20 cellular contexts compared by ENCODE assay signal in genomic region chr14:95337052-95337595, GRCh38. TPM values are rescaled to one million over a fixed set of nuclear protein-coding genes. Genes with fewer than 3 reads are reported as not detected.
DNase-seq lines count a peak whose midpoint lies in the region; ATAC-seq, FAIRE-seq and TF ChIP-seq lines count a peak whose summit lies in the region.
"Had no signal": no experiment of that assay in that cellular context is flagged by ENCODE, and none has a peak within 500 bp of the region (broad histone marks: within the 10 kb centered on the region; RNA-seq: fewer than 3 reads in every experiment).

No MANE protein-coding gene starts in this region.

- H4K20me1 ChIP-seq in HepG2 (ENCODE audit: insufficient read depth, low read length) = no peaks in the 10 kb centered on the region

- no peak for TF ChIP-seq POLR2A in HepG2 (IDR thresholded peaks at IDR 0.05; ENCODE audit: insufficient read depth in 1 of 2, low read depth in 2 of 2, low read length in 2 of 2)
- TF ChIP-seq POLR2A in right lobe of liver (IDR thresholded peaks at IDR 0.05) = no peak
- no peak for TF ChIP-seq POLR2A in testis (IDR thresholded peaks at IDR 0.05)

- no peak for DNase-seq in HepG2 (ENCODE audit: low spot score)
- no peak for DNase-seq in right lobe of liver
- peak; percentile 65 for DNase-seq in NCI-H2227 treated with DMSO at 0.1 percent for 48 hours (lab: John Stamatoyannopoulos, UW)
- DNase-seq in mesenteric fat pad (ENCODE audit: low spot score) = peak; percentile 65
- DNase-seq in testis = peak; percentile 44
- no peak for DNase-seq in NCI-H345 treated with DMSO at 0.1 percent for 48 hours (lab: John Stamatoyannopoulos, UW; ENCODE audit: unreplicated experiment)
- no peak for DNase-seq in hepatic stellate cell (ENCODE audit: low spot score)
- DNase-seq: AML-193; CD4-positive, alpha-beta memory T cell; DMS153; DMS79; GDM1; GM23248; HFFc6 had no signal

- intact Hi-C loops in HepG2 (cut with micrococcal nuclease; ENCODE audit: unreplicated experiment) (loop anchor here (5.0 to 10.0 kb wide), 2 partner anchors 100 to 182 kb away; partner anchors contain the start of gene DICER1), right lobe of liver (cut with DNase I) (no loop called here), testis (cut with DNase I; ENCODE audit: low total_unique reads) (no loop called here)

- POLR2A ChIA-PET in HepG2 (lab: Yijun Ruan, JAX) = interaction anchor here (0.9 to 1.7 kb wide), 2 partner anchors 17 to 23 kb away, joined by 3 to 5 read pairs; partner anchors contain the start of gene CLMN

- in situ Hi-C loops in HepG2 (cut with HindIII; ENCODE audit: extremely low pct_ligation_motif_present, low pct_unique_long_range_greater_than_20kb) = no loop called here

- no peak overlapping the region for H3K4me3 ChIP-seq in HepG2 (replicated peaks in 1 of 3; ENCODE audit: insufficient read depth in 1 of 3, low read depth in 2 of 3, low read length in 3 of 3)
- no peak overlapping the region for H3K4me3 ChIP-seq in right lobe of liver
- no peak overlapping the region for H3K4me3 ChIP-seq in testis
- H3K4me3 ChIP-seq: A549, GM23248 had no signal

- TF ChIP-seq RAD21 in HepG2 (CRISPR knock-in tag; IDR thresholded peaks at IDR 0.05) = no peak

- no peak for TF ChIP-seq CTCF in HepG2 (CRISPR knock-in tag; IDR thresholded peaks at IDR 0.05)
- TF ChIP-seq CTCF in right lobe of liver (IDR thresholded peaks at IDR 0.05) = no peak
- no peak for TF ChIP-seq CTCF in testis (IDR thresholded peaks at IDR 0.05)

- H3K36me3 ChIP-seq in HepG2 (replicated peaks in 1 of 2; ENCODE audit: control insufficient read depth in 1 of 2, insufficient read depth in 2 of 2, low read length in 2 of 2) (no peaks in the 10 kb centered on the region), right lobe of liver (no peaks in the 10 kb centered on the region), testis (ENCODE audit: low read depth, missing control alignments) (no peaks in the 10 kb centered on the region)

- BruUV-seq in HepG2 (replicated peaks; lab: Mats Ljungman, UMichigan) = no TSS peak

- peaks cover 55% of the 10 kb centered on the region for H3K4me1 ChIP-seq in HepG2 (ENCODE audit: insufficient read depth, low read length)
- peaks cover 0 to 32% (median 3%) of the 10 kb centered on the region in 4 donors for H3K4me1 ChIP-seq in right lobe of liver
- no peaks in the 10 kb centered on the region for H3K4me1 ChIP-seq in testis

- TF ChIP-seq EP300 in HepG2 (IDR thresholded peaks at IDR 0.05; ENCODE audit: low read depth in 2 of 2, low read length in 2 of 2) (no peak), HepG2 (CRISPR knock-in tag; IDR thresholded peaks at IDR 0.05; ENCODE audit: borderline replicate concordance) (no peak)

- H3K4me2 ChIP-seq in HepG2 (ENCODE audit: low read depth, low read length) = peak overlapping the region; percentile 54; the same call in 1 of the 2 replicates
- H3K4me2 ChIP-seq: A549 had no signal

- WGBS in HepG2 (ENCODE audit: low lambda C conversion rate) = 45% methylated on average over 9 of the region's 10 CpGs
- WGBS in right lobe of liver (ENCODE audit: insufficient coverage, low coverage, low lambda C conversion rate, missing lambda C conversion rate) = 67% methylated on average over 9 of the region's 10 CpGs
- 59 to 82% methylated on average over 9 to 10 of the region's 10 CpGs for WGBS in testis, 2 donors

- H3K27ac ChIP-seq in HepG2 (ENCODE audit: extremely low read length, insufficient read depth, low read length) = no peak overlapping the region
- H3K27ac ChIP-seq in right lobe of liver = no peak overlapping the region
- no peak overlapping the region for H3K27ac ChIP-seq in testis
- H3K27ac ChIP-seq: A549, GM23248 had no signal

- CTCF ChIA-PET in HepG2 (lab: Yijun Ruan, JAX; ENCODE audit: low intra/inter-chr PET ratio, low total read pairs) = no interaction called here

- H3K79me2 ChIP-seq in HepG2 (ENCODE audit: insufficient read depth, low read length) = no peaks in the 10 kb centered on the region

- H2AFZ ChIP-seq in HepG2 (ENCODE audit: low read length) = no peak overlapping the region
- H2AFZ ChIP-seq: GM23248 had no signal

- no peaks in the 10 kb centered on the region for H3K9me3 ChIP-seq in HepG2 (ENCODE audit: low read length)
- H3K9me3 ChIP-seq in right lobe of liver = no peaks in the 10 kb centered on the region
- H3K9me3 ChIP-seq in testis = no peaks in the 10 kb centered on the region
- H3K9me3 ChIP-seq: A549 had no signal

- H3K27me3 ChIP-seq in HepG2 (ENCODE audit: control insufficient read depth in 1 of 2, insufficient read depth in 2 of 2, low read length in 2 of 2) (peaks cover 2 to 4% of the 10 kb centered on the region in 2 experiments; a peak in 1 of 5 replicates), right lobe of liver (no peaks in the 10 kb centered on the region), testis (no peaks in the 10 kb centered on the region)

- H3K9ac ChIP-seq in HepG2 (ENCODE audit: insufficient read depth, low read depth, low read length) = no peak overlapping the region
- H3K9ac ChIP-seq: GM23248 had no signal

- no peak for FAIRE-seq in HepG2 (lab: Jason Lieb, UNC)
- FAIRE-seq: A549, GM12892, GM18507, HTR-8/SVneo had no signal

- ATAC-seq in HepG2 = no peak
- no peak for ATAC-seq in right lobe of liver
- ATAC-seq in HG03045 (IDR thresholded peaks at IDR 0.05; ENCODE audit: unreplicated experiment) = no peak
- ATAC-seq: HCT116 had no signal

TF ChIP-seq in HepG2, 621 proteins besides CTCF, POLR2A, EP300 and RAD21:
- TF ChIP-seq PAWR (CRISPR knock-in tag; IDR thresholded peaks at IDR 0.05; ENCODE audit: borderline replicate concordance) (no peak), RXRA (CRISPR knock-in tag; IDR thresholded peaks at IDR 0.05) (peak; percentile 24; the same call in 1 of the 2 replicates), RARA (CRISPR knock-in tag; IDR thresholded peaks at IDR 0.05) (peak; percentile 63)

RNA-seq across cellular contexts. Expression of gene CLMN, which starts 17.4 kb away (rescaled TPM):
- total RNA-seq in HepG2 (2016; rRNA removed; fragmentation: Illumina TruSeq; extraction: Trizol) = 15.1 and 16.2 TPM in 2 replicates
- 4.4 and 5.9 TPM in 2 replicates for total RNA-seq in HepG2 (2016; cell fraction: cytosol; rRNA removed; fragmentation: Illumina TruSeq; extraction: Trizol; ENCODE audit: low read depth)
- 13.1 and 14.8 TPM in 2 replicates for total RNA-seq in HepG2 (2016; cell fraction: insoluble cytoplasmic fraction; rRNA removed; fragmentation: Illumina TruSeq; extraction: Trizol)
- 8.6 and 9.0 TPM in 2 replicates for total RNA-seq in HepG2 (2016; cell fraction: membrane; rRNA removed; fragmentation: Illumina TruSeq; extraction: Trizol)
- total RNA-seq in HepG2 (2016; cell fraction: nucleus; rRNA removed; fragmentation: Illumina TruSeq; extraction: Trizol) = 21.4 and 22.0 TPM in 2 replicates
- 16.4 and 16.7 TPM in 2 replicates for polyA plus RNA-seq in HepG2 (2011; rRNA removed)
- polyA plus RNA-seq in HepG2 (2011; cell fraction: cytosol; rRNA removed) = 5.7 and 6.9 TPM in 2 replicates
- 55.9 and 58.4 TPM in 2 replicates for polyA plus RNA-seq in HepG2 (2011; cell fraction: nucleus; rRNA removed)
- polyA plus RNA-seq in HepG2 (2012) = 12.5 and 17.3 TPM in 2 replicates
- 4.6 and 4.9 TPM in 2 replicates for polyA plus RNA-seq in HepG2 (2016; cell fraction: cytosol; fragmentation: Illumina TruSeq; extraction: Trizol; ENCODE audit: low read depth)
- 10.5 and 11.4 TPM in 2 replicates for polyA plus RNA-seq in HepG2 (2016; cell fraction: insoluble cytoplasmic fraction; fragmentation: Illumina TruSeq; extraction: Trizol; ENCODE audit: low read depth)
- polyA plus RNA-seq in HepG2 (2016; cell fraction: membrane; fragmentation: Illumina TruSeq; extraction: Trizol; ENCODE audit: low read depth) = 7.1 and 7.5 TPM in 2 replicates
- 24.4 and 27.2 TPM in 2 replicates for polyA plus RNA-seq in HepG2 (2016; cell fraction: nucleus; fragmentation: Illumina TruSeq; extraction: Trizol; ENCODE audit: insufficient read depth, low read depth)
- 0.51 and 12.1 TPM in 2 replicates for polyA minus RNA-seq in HepG2 (2011; rRNA and poly(A)+ RNA removed; ENCODE audit: low replicate concordance)
- polyA minus RNA-seq in HepG2 (2011; cell fraction: cytosol; rRNA and poly(A)+ RNA removed) = 8.5 and 10.6 TPM in 2 replicates
- 45.1 and 53.1 TPM in 2 replicates for polyA minus RNA-seq in HepG2 (2011; cell fraction: nucleus; rRNA and poly(A)+ RNA removed)
- total RNA-seq in right lobe of liver = 10 to 100 TPM; 18.4 to 91.8 (median 47.8) TPM
- total RNA-seq in mesenteric fat pad = 47.4 TPM
- 10 to 100 TPM; 35.9 to 68.0 TPM for total RNA-seq in testis
- polyA plus RNA-seq in testis (ENCODE audit: insufficient read depth, low read depth, low replicate concordance) = 134 TPM

Comparison
In these comparisons a context has a peak if more than half of its experiments do, and no peak if none do; other contexts are left out.
1. DNase-seq: peak in NCI-H2227 treated with DMSO at 0.1 percent for 48 hours (single experiment), mesenteric fat pad (single experiment) and testis (single experiment); none in HepG2 (single experiment), right lobe of liver (0 of 3), NCI-H345 treated with DMSO at 0.1 percent for 48 hours (single experiment) and hepatic stellate cell (single experiment).